In the genomic region with DNA sequence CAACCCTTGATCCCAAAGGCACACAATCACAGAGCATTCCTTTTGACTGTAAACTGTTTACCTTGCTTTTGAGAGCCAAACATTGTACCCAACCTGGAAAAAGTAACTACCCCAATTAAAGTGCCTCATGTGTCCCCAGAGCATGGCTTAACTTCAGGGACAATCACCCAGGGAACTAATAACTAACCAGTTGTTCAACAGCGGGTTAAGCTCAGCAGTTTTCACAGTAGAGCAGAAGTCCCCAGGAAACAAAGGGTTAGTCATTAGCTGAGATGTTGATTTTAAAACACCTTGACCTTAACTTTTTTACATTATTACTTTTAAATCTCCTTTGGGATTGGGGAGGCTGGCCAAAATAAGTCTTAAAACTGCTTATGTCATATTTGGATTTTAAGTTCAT, we compare ENCODE assay signal across 1 cellular context.
A peak's percentile ranks its signal among the peaks of the same experiment; 100 is the strongest.
TF ChIP-seq lines count a peak whose summit lies in the region.

No MANE protein-coding gene starts in this region.

TF ChIP-seq in HepG2, 621 proteins besides CTCF, POLR2A, EP300 and RAD21:
- peak; percentile 60; the same call in 1 of the 2 replicates for TF ChIP-seq ZNF652 (CRISPR knock-in tag; IDR thresholded peaks at IDR 0.05; ENCODE audit: borderline replicate concordance, low read depth)
- TF ChIP-seq ZNF12 (CRISPR knock-in tag; IDR thresholded peaks at IDR 0.05), result no peak
